In the genomic region with DNA sequence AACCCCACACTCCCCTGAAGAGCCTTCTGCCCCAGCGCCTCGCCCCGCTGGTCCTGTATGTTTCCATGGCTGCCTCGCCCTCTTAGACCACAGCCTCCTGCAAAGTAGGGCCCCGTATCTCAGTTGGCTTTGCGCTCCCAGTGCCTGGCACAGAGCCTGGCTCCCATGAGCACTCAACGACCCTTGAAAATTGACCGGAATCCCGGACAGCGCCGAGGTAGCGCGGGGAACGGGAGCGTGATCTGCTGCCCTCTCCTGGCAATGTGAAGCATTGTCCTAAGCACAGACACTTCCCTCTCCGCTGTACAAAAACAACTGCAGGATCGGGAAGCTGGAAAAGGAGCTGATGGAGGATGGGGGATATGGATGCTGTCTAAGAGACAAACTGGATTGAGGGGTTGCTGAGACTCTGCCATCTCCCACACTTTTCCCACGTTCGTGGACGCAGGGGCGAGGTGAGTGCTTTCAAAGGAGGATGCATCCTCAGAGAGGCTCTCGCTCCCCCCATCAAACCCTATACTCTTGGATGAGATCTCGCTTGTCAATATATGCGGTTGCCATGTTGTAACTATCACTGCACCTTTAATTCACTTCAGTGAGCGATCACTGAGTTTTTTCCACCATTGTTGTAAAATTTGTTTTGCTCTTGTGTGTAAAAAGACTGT, we compare ENCODE assay signal across 8 cellular contexts. TPM values are rescaled to one million over a fixed set of nuclear protein-coding genes. Genes with fewer than 3 reads are reported as not detected.
DNase-seq lines count a peak whose midpoint lies in the region; ATAC-seq and TF ChIP-seq lines count a peak whose summit lies in the region.

No MANE protein-coding gene starts in this region.

- H3K4me3 Mint-ChIP-seq in CD8-positive, alpha-beta T cell = peak overlapping the region; percentile 79

- no peaks in the 10 kb centered on the region for H3K79me2 ChIP-seq in PC-9 (ENCODE audit: low read depth)

- no peak overlapping the region for H3K27ac ChIP-seq in CD8-positive, alpha-beta T cell (ENCODE audit: low read depth, low read length)
- H3K27ac ChIP-seq in PC-9 (no peak overlapping the region), upper lobe of right lung (no peak overlapping the region)

- no peak overlapping the region for H3K27ac Mint-ChIP-seq in CD8-positive, alpha-beta T cell

- DNase-seq in CD8-positive, alpha-beta T cell = peak in 6 of 7 experiments; percentile 29 to 73 (median 48)
- peak; percentile 56 for DNase-seq in HPDE6-E6E7 (ENCODE audit: extremely low spot score)
- DNase-seq in PC-9 = peak in 1 of 2 experiments; percentile 61
- peak; percentile 42 for DNase-seq in activated naive CD4-positive, alpha-beta T cell treated with Interleukin-2 at 50 U/mL for 16 hours
- DNase-seq in foreskin fibroblast = peak; percentile 34 to 78
- DNase-seq in upper lobe of right lung = peak; percentile 83
- no peak for DNase-seq in kidney glomerular epithelial cell (lab: John Stamatoyannopoulos, UW)

- H2AFZ ChIP-seq in PC-9 = peak overlapping the region; percentile 63; the same call in 1 of the 2 replicates
- no peak overlapping the region for H2AFZ ChIP-seq in neuron (ENCODE audit: low read depth, low read length)

- H3K9me3 Mint-ChIP-seq in CD8-positive, alpha-beta T cell = no peaks in the 10 kb centered on the region

- TF ChIP-seq CTCF in CD8-positive, alpha-beta T cell (IDR thresholded peaks at IDR 0.05) = peak; percentile 97
- peak; percentile 93 for TF ChIP-seq CTCF in PC-9 (conservative IDR thresholded peaks at IDR 0.05)
- TF ChIP-seq CTCF in foreskin fibroblast (IDR thresholded peaks at IDR 0.05; ENCODE audit: low read depth, low read length) = peak; percentile 92
- peak; percentile 89 for TF ChIP-seq CTCF in upper lobe of right lung (IDR thresholded peaks at IDR 0.05)

- no peaks in the 10 kb centered on the region for H3K9me2 ChIP-seq in PC-9 (ENCODE audit: insufficient read depth)

- peak; percentile 87 for ATAC-seq in CD8-positive, alpha-beta T cell
- peak; percentile 98 for ATAC-seq in upper lobe of right lung

- CTCF ChIA-PET in CD8-positive, alpha-beta T cell (lab: Charles Lee) = interaction anchor here (0.6 to 3.6 kb wide), 30 partner anchors 9 to 281 kb away, joined by 3 to 99 read pairs (median 4); partner anchors contain the start of gene FKBP4
- CTCF ChIA-PET in PC-9 (lab: Charles Lee) = interaction anchor here (0.5 to 0.9 kb wide), 5 partner anchors 11 to 1064 kb away, joined by 3 to 6 read pairs (median 3); no protein-coding TSS in a partner anchor

- H3K4me2 ChIP-seq in PC-9 = peak overlapping the region; percentile 48; the same call in 1 of the 2 replicates

- no peaks in the 10 kb centered on the region for H3K36me3 Mint-ChIP-seq in CD8-positive, alpha-beta T cell

- H3K36me3 ChIP-seq in CD8-positive, alpha-beta T cell (ENCODE audit: insufficient read depth, low read length) = no peaks in the 10 kb centered on the region
- no peaks in the 10 kb centered on the region for H3K36me3 ChIP-seq in PC-9 (ENCODE audit: low read depth)
- no peaks in the 10 kb centered on the region for H3K36me3 ChIP-seq in neuron (ENCODE audit: insufficient read depth, low read length)
- no peaks in the 10 kb centered on the region for H3K36me3 ChIP-seq in upper lobe of right lung

- H3K4me1 ChIP-seq in CD8-positive, alpha-beta T cell (ENCODE audit: insufficient read depth, low read length) = no peaks in the 10 kb centered on the region
- no peaks in the 10 kb centered on the region for H3K4me1 ChIP-seq in PC-9 (replicated peaks; ENCODE audit: insufficient read depth)
- H3K4me1 ChIP-seq in neuron (ENCODE audit: insufficient read depth, low read length) = peaks cover 5% of the 10 kb centered on the region
- H3K4me1 ChIP-seq in upper lobe of right lung = peaks cover 11% of the 10 kb centered on the region

- no peaks in the 10 kb centered on the region for H3K9me3 ChIP-seq in CD8-positive, alpha-beta T cell (ENCODE audit: low read length)
- H3K9me3 ChIP-seq in PC-9 (ENCODE audit: insufficient read depth, low read depth) (no peaks in the 10 kb centered on the region), neuron (ENCODE audit: low read length) (no peaks in the 10 kb centered on the region), upper lobe of right lung (no peaks in the 10 kb centered on the region)

- H3F3A ChIP-seq in PC-9 (ENCODE audit: insufficient read depth, low read depth) = no peaks in the 10 kb centered on the region

- no peaks in the 10 kb centered on the region for H3K27me3 ChIP-seq in CD8-positive, alpha-beta T cell (ENCODE audit: insufficient read depth, low read length)
- H3K27me3 ChIP-seq in PC-9 (ENCODE audit: insufficient read depth, low read depth) = peaks cover 84% of the 10 kb centered on the region
- H3K27me3 ChIP-seq in neuron (ENCODE audit: insufficient read depth, low read length) = no peaks in the 10 kb centered on the region
- peaks cover 3% of the 10 kb centered on the region for H3K27me3 ChIP-seq in upper lobe of right lung

- peak overlapping the region; percentile 16 for H3K4me3 ChIP-seq in CD8-positive, alpha-beta T cell (ENCODE audit: low read depth, low read length)
- H3K4me3 ChIP-seq in PC-9 (no peak overlapping the region), foreskin fibroblast (ENCODE audit: low read depth in 1 of 2, low read length in 2 of 2) (no peak overlapping the region), neuron (ENCODE audit: low read length) (peak overlapping the region; percentile 1), upper lobe of right lung (peak overlapping the region; percentile 18)

- peaks cover 18% of the 10 kb centered on the region for H3K27me3 Mint-ChIP-seq in CD8-positive, alpha-beta T cell (ENCODE audit: low read depth)

- intact Hi-C loops in CD8-positive, alpha-beta T cell (cut with DNase I, micrococcal nuclease) = loop anchor here (1.0 kb wide), 1 partner anchor 101 kb away; no protein-coding TSS in a partner anchor
- intact Hi-C loops in PC-9 (cut with micrococcal nuclease; ENCODE audit: unreplicated experiment) (no loop called here), upper lobe of right lung (cut with DNase I) (no loop called here)

- 0 out of 2 replicates have a peak, but pooled peaks cover 6% of the 10 kb centered on the region for H4K20me1 ChIP-seq in PC-9 (ENCODE audit: insufficient read depth)

- BruUV-seq in PC-9 (replicated peaks; lab: Mats Ljungman, UMichigan) = no TSS peak

- POLR2A ChIA-PET in CD8-positive, alpha-beta T cell (lab: Charles Lee) = no interaction called here
- POLR2A ChIA-PET in PC-9 (lab: Charles Lee; ENCODE audit: unreplicated experiment) = interaction anchor here (0.5 to 0.6 kb wide), 2 partner anchors 62 to 1865 kb away, joined by 4 read pairs; partner anchors contain the start of genes AKAP3 and NDUFA9

- H3K4me1 Mint-ChIP-seq in CD8-positive, alpha-beta T cell (ENCODE audit: low read depth) = peaks cover 11% of the 10 kb centered on the region

RNA-seq across cellular contexts. Expression of gene FKBP4, which starts 10.7 kb away (rescaled TPM):
- total RNA-seq in CD8-positive, alpha-beta T cell = 10 to 100 TPM; 31.1 to 34.5 TPM
- total RNA-seq in PC-9 (2021) (189 and 226 TPM in 2 replicates), upper lobe of right lung (56.9 TPM)

RNA-seq across cellular contexts. Expression of gene ITFG2, which starts 28.4 kb away (rescaled TPM):
- total RNA-seq in CD8-positive, alpha-beta T cell = 10 to 100 TPM; 72.8 to 73.5 TPM
- total RNA-seq in PC-9 (2021) (33.3 and 41.3 TPM in 2 replicates), upper lobe of right lung (42.3 TPM)

RNA-seq across cellular contexts. Expression of gene NRIP2, which starts 50.8 kb away (rescaled TPM):
- total RNA-seq in CD8-positive, alpha-beta T cell = not detected
- not detected in 2 replicates for total RNA-seq in PC-9 (2021)
- 0.61 TPM for total RNA-seq in upper lobe of right lung

Comparison
In these comparisons a context has a peak if more than half of its experiments do, and no peak if none do; other contexts are left out.
1. H3K4me3 ChIP-seq: peak in CD8-positive, alpha-beta T cell (single experiment), neuron (single experiment) and upper lobe of right lung (single experiment); none in PC-9 (single experiment) and foreskin fibroblast (0 of 2).
2. intact Hi-C loops: an anchor here in CD8-positive, alpha-beta T cell (1.0 kb wide); none called in PC-9 and upper lobe of right lung.
3. Peak in every context shown above with its lines, with median percentiles within 50 percentile points of each other: CTCF ChIP-seq.